Comparison of ENCODE assay signal across 18 cellular contexts in the genomic region with DNA sequence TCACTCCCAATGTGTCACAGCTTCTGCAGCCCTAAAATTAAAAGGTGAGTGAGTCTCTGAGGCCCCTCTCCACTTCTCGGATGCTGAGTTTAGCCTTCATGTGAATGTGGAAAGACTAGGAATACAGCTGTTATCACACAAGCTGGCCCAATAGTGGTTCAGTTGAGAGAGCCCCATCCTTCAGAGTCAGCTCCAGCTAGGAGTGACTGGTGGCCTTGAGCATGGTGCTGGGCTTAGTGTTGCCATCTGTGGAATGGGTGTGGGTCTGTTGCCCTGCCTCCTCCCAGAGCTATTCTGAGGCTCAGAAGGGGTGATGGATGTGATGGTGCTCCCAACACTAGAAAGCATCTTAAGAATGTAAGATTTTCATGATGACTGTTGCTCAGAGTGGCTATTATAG. TPM values are rescaled to one million over a fixed set of nuclear protein-coding genes. Genes with fewer than 3 reads are reported as not detected.
DNase-seq lines count a peak whose midpoint lies in the region; ATAC-seq and TF ChIP-seq lines count a peak whose summit lies in the region.
"Had no signal": no experiment of that assay in that cellular context is flagged by ENCODE, and none has a peak within 500 bp of the region (broad histone marks: within the 10 kb centered on the region; RNA-seq: fewer than 3 reads in every experiment).

No MANE protein-coding gene starts in this region.

- no peak overlapping the region for H3K27ac ChIP-seq in DND-41 (ENCODE audit: low read length)
- peak overlapping the region; percentile 60 for H3K27ac ChIP-seq in naive thymus-derived CD4-positive, alpha-beta T cell (ENCODE audit: low read depth, low read length)
- no peak overlapping the region for H3K27ac ChIP-seq in MM.1S (ENCODE audit: low read length)
- H3K27ac ChIP-seq: hepatocyte, VCaP had no signal

- H3K9ac ChIP-seq in DND-41 (ENCODE audit: low read depth, low read length): no peak overlapping the region
- no peak overlapping the region for H3K9ac ChIP-seq in MM.1S (ENCODE audit: low read length)

- no peaks in the 10 kb centered on the region for H3K9me2 ChIP-seq in MM.1S (replicated peaks; ENCODE audit: insufficient read depth, low read length)

- no peak for DNase-seq in T-helper 2 cell treated with Interferon-gamma antibody and Interleukin-4, amounts not matched to agents 5 μg/mL and 100 μg/mL, for 36 hours (ENCODE audit: low spot score)
- DNase-seq in T-helper 2 cell (no peak), DND-41 (no peak), foreskin fibroblast (no peak), cerebellar nuclear complex (lab: John Stamatoyannopoulos, UW) (no peak), MM.1S (no peak)
- DNase-seq in activated CD8-positive, alpha-beta memory T cell treated with anti-CD3 and anti-CD28 coated beads, Interleukin-2, amount 50 U/mL, for 48 hours: peak; percentile 53
- DNase-seq in naive thymus-derived CD4-positive, alpha-beta T cell: no peak
- DNase-seq: 8988T; aorta; DMS53; kidney; NCI-H1436 treated with DMSO at 0.1 percent for 48 hours; stimulated activated CD4-positive, alpha-beta T cell treated with anti-CD3 and anti-CD28 coated beads, Interleukin-12 subunit alpha, Interleukin-12 subunit beta, amount 100 ng/mL, for 4 hours had no signal

- CTCF ChIA-PET in naive thymus-derived CD4-positive, alpha-beta T cell (lab: Charles Lee): interaction anchor here (0.9 to 1.0 kb wide), 2 partner anchors 26 to 158 kb away, joined by 3 to 4 read pairs; no protein-coding TSS in a partner anchor

- peaks cover 12% of the 10 kb centered on the region; the same call in 1 of the 2 replicates for H3F3A ChIP-seq in MM.1S (ENCODE audit: insufficient read depth, low read length)

- no peaks in the 10 kb centered on the region; the same call in 1 of the 2 replicates for H3K4me1 ChIP-seq in DND-41 (ENCODE audit: insufficient read depth, low read length)
- H3K4me1 ChIP-seq in naive thymus-derived CD4-positive, alpha-beta T cell (ENCODE audit: control insufficient read depth in 2 of 2, insufficient read depth in 2 of 2, low read length in 2 of 2): peaks cover 62 to 78% of the 10 kb centered on the region in 2 donors
- H3K4me1 ChIP-seq in MM.1S (ENCODE audit: low read length): peaks cover 40% of the 10 kb centered on the region

- H3K27ac Mint-ChIP-seq in T-helper 2 cell treated with Interferon-gamma antibody and Interleukin-4, amounts not matched to agents 5 μg/mL and 100 μg/mL, for 36 hours: peak overlapping the region; percentile 97
- H3K27ac Mint-ChIP-seq in naive thymus-derived CD4-positive, alpha-beta T cell: peak overlapping the region; percentile 88 to 98 (median 95)
- H3K27ac Mint-ChIP-seq: type B pancreatic cell had no signal

- H3K36me3 Mint-ChIP-seq in T-helper 2 cell treated with Interferon-gamma antibody and Interleukin-4, amounts not matched to agents 5 μg/mL and 100 μg/mL, for 36 hours (ENCODE audit: low read depth): peaks cover 88% of the 10 kb centered on the region
- peaks cover 35 to 84% (median 63%) of the 10 kb centered on the region in 5 donors for H3K36me3 Mint-ChIP-seq in naive thymus-derived CD4-positive, alpha-beta T cell
- H3K36me3 Mint-ChIP-seq: type B pancreatic cell had no signal

- H4K20me1 ChIP-seq in DND-41 (ENCODE audit: insufficient read depth, low read length) (peaks cover 20% of the 10 kb centered on the region), MM.1S (ENCODE audit: insufficient read depth, low read length) (no peaks in the 10 kb centered on the region)

- H3K36me3 ChIP-seq in DND-41 (ENCODE audit: insufficient read depth, low read length) (peaks cover 87% of the 10 kb centered on the region), MM.1S (replicated peaks; ENCODE audit: insufficient read depth, low read length) (peaks cover 5% of the 10 kb centered on the region; the same call in 1 of the 2 replicates)
- H3K36me3 ChIP-seq in naive thymus-derived CD4-positive, alpha-beta T cell (ENCODE audit: control insufficient read depth in 2 of 3, insufficient read depth in 3 of 3, low read length in 3 of 3): peaks cover 24 to 81% (median 26%) of the 10 kb centered on the region in 3 experiments

- peaks cover 7% of the 10 kb centered on the region for H3K79me2 ChIP-seq in DND-41 (ENCODE audit: insufficient read depth, low read length)
- peaks cover 70% of the 10 kb centered on the region for H3K79me2 ChIP-seq in MM.1S (ENCODE audit: low read length)
- H3K79me2 ChIP-seq: hepatocyte had no signal

- peaks cover 83% of the 10 kb centered on the region for H3K4me1 Mint-ChIP-seq in T-helper 2 cell treated with Interferon-gamma antibody and Interleukin-4, amounts not matched to agents 5 μg/mL and 100 μg/mL, for 36 hours (ENCODE audit: low read depth)
- H3K4me1 Mint-ChIP-seq in naive thymus-derived CD4-positive, alpha-beta T cell: peaks cover 57 to 94% (median 89%) of the 10 kb centered on the region in 7 donors
- H3K4me1 Mint-ChIP-seq: neural crest cell had no signal

- no peaks in the 10 kb centered on the region for H3K9me3 ChIP-seq in DND-41 (ENCODE audit: insufficient read depth, low read length, severe bottlenecking)
- no peaks in the 10 kb centered on the region for H3K9me3 ChIP-seq in naive thymus-derived CD4-positive, alpha-beta T cell (ENCODE audit: control insufficient read depth in 2 of 3, low read length in 3 of 3)
- no peaks in the 10 kb centered on the region for H3K9me3 ChIP-seq in MM.1S (replicated peaks; ENCODE audit: insufficient read depth, low read length)

- peak overlapping the region; percentile 86 for H3K4me3 Mint-ChIP-seq in T-helper 2 cell treated with Interferon-gamma antibody and Interleukin-4, amounts not matched to agents 5 μg/mL and 100 μg/mL, for 36 hours
- H3K4me3 Mint-ChIP-seq in naive thymus-derived CD4-positive, alpha-beta T cell: peak overlapping the region in 9 of 10 donors; percentile 42 to 85 (median 80)
- H3K4me3 Mint-ChIP-seq: neural crest cell, type B pancreatic cell had no signal

- no peak overlapping the region for H3K4me2 ChIP-seq in DND-41 (ENCODE audit: insufficient read depth, low read length)
- H3K4me2 ChIP-seq in MM.1S (ENCODE audit: low read depth, low read length): no peak overlapping the region
- H3K4me2 ChIP-seq: hepatocyte had no signal

- TF ChIP-seq CTCF in DND-41 (IDR thresholded peaks at IDR 0.05; ENCODE audit: borderline replicate concordance, extremely low read depth, low read length, poor library complexity, severe bottlenecking) (no peak), foreskin fibroblast (IDR thresholded peaks at IDR 0.05; ENCODE audit: low read depth, low read length) (no peak), MM.1S (IDR thresholded peaks at IDR 0.05; ENCODE audit: low read length) (no peak)

- 0 out of 3 replicates have a peak, but pooled peaks have one; percentile 27 for ATAC-seq in DND-41 (ENCODE audit: insufficient read depth, low read depth)
- no peak for ATAC-seq in naive thymus-derived CD4-positive, alpha-beta T cell

- H2AFZ ChIP-seq in DND-41 (ENCODE audit: low read depth, low read length): no peak overlapping the region
- H2AFZ ChIP-seq in MM.1S (ENCODE audit: low read length): no peak overlapping the region
- H2AFZ ChIP-seq: hepatocyte had no signal

- H3K9me3 Mint-ChIP-seq in T-helper 2 cell treated with Interferon-gamma antibody and Interleukin-4, amounts not matched to agents 5 μg/mL and 100 μg/mL, for 36 hours: no peaks in the 10 kb centered on the region
- peaks cover 0 to 3% (median 0%) of the 10 kb centered on the region in 11 donors for H3K9me3 Mint-ChIP-seq in naive thymus-derived CD4-positive, alpha-beta T cell
- H3K9me3 Mint-ChIP-seq: neural crest cell, type B pancreatic cell had no signal

- no peaks in the 10 kb centered on the region for H3K27me3 Mint-ChIP-seq in T-helper 2 cell treated with Interferon-gamma antibody and Interleukin-4, amounts not matched to agents 5 μg/mL and 100 μg/mL, for 36 hours (ENCODE audit: low read depth)
- H3K27me3 Mint-ChIP-seq in naive thymus-derived CD4-positive, alpha-beta T cell: no peaks in the 10 kb centered on the region
- H3K27me3 Mint-ChIP-seq: type B pancreatic cell had no signal

- H3K27me3 ChIP-seq in DND-41 (ENCODE audit: insufficient read depth, low read length, poor library complexity) (no peaks in the 10 kb centered on the region), MM.1S (replicated peaks; ENCODE audit: insufficient read depth, low read length) (no peaks in the 10 kb centered on the region)
- no peaks in the 10 kb centered on the region for H3K27me3 ChIP-seq in naive thymus-derived CD4-positive, alpha-beta T cell (ENCODE audit: control insufficient read depth in 2 of 2, insufficient read depth in 2 of 2, low read length in 2 of 2)
- H3K27me3 ChIP-seq: hepatocyte had no signal

- H3K4me3 ChIP-seq in DND-41 (ENCODE audit: low read depth in 1 of 2, low read length in 2 of 2): no peak overlapping the region
- peak overlapping the region; percentile 34 for H3K4me3 ChIP-seq in naive thymus-derived CD4-positive, alpha-beta T cell (ENCODE audit: low read length)
- no peak overlapping the region for H3K4me3 ChIP-seq in foreskin fibroblast (ENCODE audit: low read depth in 1 of 2, low read length in 2 of 2)
- no peak overlapping the region for H3K4me3 ChIP-seq in MM.1S (ENCODE audit: low read length)
- H3K4me3 ChIP-seq: hepatocyte had no signal

- POLR2A ChIA-PET in naive thymus-derived CD4-positive, alpha-beta T cell (lab: Charles Lee): interaction anchor here (0.6 to 2.0 kb wide), 8 partner anchors 13 to 194 kb away, joined by 3 to 9 read pairs (median 3); partner anchors contain the start of gene FIGNL1

- intact Hi-C loops in naive thymus-derived CD4-positive, alpha-beta T cell (cut with micrococcal nuclease): loop anchor here in 1 of 2 donors (2.0 kb wide), 1 partner anchor 284 kb away; no protein-coding TSS in a partner anchor

RNA-seq across cellular contexts. Expression of gene FIGNL1, which starts 55.8 kb away (rescaled TPM):
- 10 to 100 TPM in 3 of 5 experiments, 1 to 10 TPM in 2; 7.7 to 30.2 (median 14.3) TPM for total RNA-seq in naive thymus-derived CD4-positive, alpha-beta T cell
- polyA plus RNA-seq in naive thymus-derived CD4-positive, alpha-beta T cell: 10 to 100 TPM in 1 of 2 donors, 1 to 10 TPM in 1; 9.1 to 10.3 TPM
